In genomic region chr9:120711354-120711753, GRCh38 we compare ENCODE assay signal across 2 cellular contexts.
TF ChIP-seq lines count a peak whose summit lies in the region.

No MANE protein-coding gene starts in this region.

TF ChIP-seq in HEK293, 187 proteins besides CTCF, POLR2A, EP300 and RAD21 (continued from another document):
- TF ChIP-seq PRDM1 (tag by site-specific recombination; IDR thresholded peaks at IDR 0.05), result 0 out of 2 replicates have a peak, but pooled peaks have one; percentile 24
- TF ChIP-seq OSR2 (tag by site-specific recombination; IDR thresholded peaks at IDR 0.05), result 0 out of 2 replicates have a peak, but pooled peaks have one; percentile 19

TF ChIP-seq in GM12878, 131 proteins besides CTCF, POLR2A, EP300 and RAD21 (continued from another document):
- no peak for TF ChIP-seq PKNOX1 (IDR thresholded peaks at IDR 0.05)
- TF ChIP-seq SKIL (IDR thresholded peaks at IDR 0.05; ENCODE audit: low read depth, poor library complexity, severe bottlenecking), result no peak
- no peak for TF ChIP-seq ETV6 (conservative IDR thresholded peaks at IDR 0.05 in 1 of 2, IDR thresholded peaks at IDR 0.05 in 1 of 2; ENCODE audit: borderline replicate concordance in 1 of 2, low read depth in 1 of 2)
